Comparison of ENCODE assay signal across 13 cellular contexts in genomic region chr17:76196675-76197074, GRCh38. TPM values are rescaled to one million over a fixed set of nuclear protein-coding genes. Genes with fewer than 3 reads are reported as not detected.
DNase-seq lines count a peak whose midpoint lies in the region; ATAC-seq and TF ChIP-seq lines count a peak whose summit lies in the region.
"Had no signal": no experiment of that assay in that cellular context is flagged by ENCODE, and none has a peak within 500 bp of the region (broad histone marks: within the 10 kb centered on the region; RNA-seq: fewer than 3 reads in every experiment).

No MANE protein-coding gene starts in this region.

- TF ChIP-seq POLR2A in sigmoid colon (IDR thresholded peaks at IDR 0.05), result no peak

- H4K20me1 ChIP-seq in BLaER1 treated with 17β-estradiol and CSF1 and Interleukin-3, amounts not matched to agents 10 nM and 100 nM, result no peaks in the 10 kb centered on the region

- ATAC-seq in GM19351 (IDR thresholded peaks at IDR 0.05; ENCODE audit: unreplicated experiment) (no peak), HG02970 (IDR thresholded peaks at IDR 0.05; ENCODE audit: low FRiP score, unreplicated experiment) (no peak)
- ATAC-seq: GM23338 had no signal

- no peak overlapping the region; a peak in 1 of 20 replicates for H3K4me3 ChIP-seq in BLaER1 treated with 17β-estradiol and CSF1 and Interleukin-3, amounts not matched to agents 10 nM and 100 nM
- no peak overlapping the region for H3K4me3 ChIP-seq in fibroblast of villous mesenchyme (ENCODE audit: low read depth, low read length)
- H3K4me3 ChIP-seq in sigmoid colon, result no peak overlapping the region
- H3K4me3 ChIP-seq: GM23338 had no signal

- H3K9me3 ChIP-seq in BLaER1 treated with 17β-estradiol and CSF1 and Interleukin-3, amounts not matched to agents 10 nM and 100 nM (replicated peaks in 1 of 11), result no peaks in the 10 kb centered on the region
- no peaks in the 10 kb centered on the region for H3K9me3 ChIP-seq in sigmoid colon

- peak; percentile 37 to 84 (median 58) for TF ChIP-seq EP300 in sigmoid colon (IDR thresholded peaks at IDR 0.05)

- H3K36me3 ChIP-seq in BLaER1 treated with 17β-estradiol and CSF1 and Interleukin-3, amounts not matched to agents 10 nM and 100 nM, result no peaks in the 10 kb centered on the region
- no peaks in the 10 kb centered on the region for H3K36me3 ChIP-seq in sigmoid colon

- WGBS in sigmoid colon, 2 donors, result 78 to 86% methylated on average over 3 of the region's 3 CpGs

- CTCF ChIA-PET in RWPE1 (lab: Yijun Ruan, JAX), result interaction anchor here (0.6 to 1.3 kb wide), 3 partner anchors 13 to 83 kb away, joined by 4 to 5 read pairs (median 4); no protein-coding TSS in a partner anchor

- intact Hi-C loops in sigmoid colon (cut with DNase I), result no loop called here

- TF ChIP-seq CTCF in fibroblast of villous mesenchyme (IDR thresholded peaks at IDR 0.05; ENCODE audit: insufficient read depth, low read depth, low read length) (no peak), sigmoid colon (IDR thresholded peaks at IDR 0.05) (no peak), RWPE1 (conservative IDR thresholded peaks at IDR 0.05; ENCODE audit: low read depth) (no peak)

- H3K4me2 ChIP-seq in BLaER1 treated with 17β-estradiol and CSF1 and Interleukin-3, amounts not matched to agents 10 nM and 100 nM, result peak overlapping the region; percentile 23 to 92 (median 83)
- H3K4me2 ChIP-seq: GM23338 had no signal

- H3K27me3 ChIP-seq in BLaER1 treated with 17β-estradiol and CSF1 and Interleukin-3, amounts not matched to agents 10 nM and 100 nM, result no peaks in the 10 kb centered on the region
- no peaks in the 10 kb centered on the region for H3K27me3 ChIP-seq in sigmoid colon

- DNase-seq in NCI-H1694 (lab: John Stamatoyannopoulos, UW), result peak; percentile 53
- DNase-seq in fibroblast of villous mesenchyme (ENCODE audit: low read depth), result peak; percentile 13
- DNase-seq in sigmoid colon, result peak; percentile 88
- no peak for DNase-seq in RWPE1 (ENCODE audit: low spot score)
- DNase-seq in NCI-H524 treated with DMSO at 0.1 percent for 48 hours (lab: John Stamatoyannopoulos, UW), result no peak
- DNase-seq: activated naive CD4-positive, alpha-beta T cell treated with anti-CD3 and anti-CD28 coated beads, Interleukin-2, amount 10 ng/mL, durations not matched to agents 7 days and 5 days; dermis blood vessel endothelial cell; NCI-H1417; SW 1271 had no signal

- H3K9ac ChIP-seq in BLaER1 treated with 17β-estradiol and CSF1 and Interleukin-3, amounts not matched to agents 10 nM and 100 nM, result peak overlapping the region in 2 of 11 experiments; percentile 12 to 34; a peak in 2 of 22 replicates

- POLR2A ChIA-PET in RWPE1 (lab: Yijun Ruan, JAX; ENCODE audit: low non-redundant PET), result no interaction called here

- peaks cover 14 to 62% (median 36%) of the 10 kb centered on the region in 10 experiments; a peak in 19 of 20 replicates for H3K4me1 ChIP-seq in BLaER1 treated with 17β-estradiol and CSF1 and Interleukin-3, amounts not matched to agents 10 nM and 100 nM
- peaks cover 0 to 12% (median 7%) of the 10 kb centered on the region in 4 donors for H3K4me1 ChIP-seq in sigmoid colon

- peak overlapping the region in 7 of 11 experiments; percentile 34 to 64 (median 38); a peak in 11 of 22 replicates for H3K27ac ChIP-seq in BLaER1 treated with 17β-estradiol and CSF1 and Interleukin-3, amounts not matched to agents 10 nM and 100 nM
- H3K27ac ChIP-seq in sigmoid colon (peak overlapping the region in 2 of 4 donors; percentile 1 to 49), RWPE1 (no peak overlapping the region)

RNA-seq across cellular contexts. Expression of gene RNF157, which starts 43.6 kb away (rescaled TPM):
- total RNA-seq in fibroblast of villous mesenchyme, result 4.7 and 10.0 TPM in 2 replicates
- 1 to 10 TPM; 3.1 to 9.1 (median 4.5) TPM for total RNA-seq in sigmoid colon
- 10 to 100 TPM in 2 of 3 donors, 1 to 10 TPM in 1; 6.0 to 29.5 (median 10.9) TPM for polyA plus RNA-seq in sigmoid colon

RNA-seq across cellular contexts. Expression of gene FOXJ1, which starts 55.6 kb away (rescaled TPM):
- total RNA-seq in fibroblast of villous mesenchyme (not detected in 2 replicates), sigmoid colon (under 1 TPM in 1 of 4 donors, not detected in 3; 0.14 TPM)
- polyA plus RNA-seq in sigmoid colon, result 1 to 10 TPM in 1 of 3 donors, under 1 TPM in 2; 0.23 to 2.3 (median 0.60) TPM
- total RNA-seq: dermis blood vessel endothelial cell had no signal

Comparison
In these comparisons a context has a peak if more than half of its experiments do, and no peak if none do; other contexts are left out.
1. DNase-seq: peak in NCI-H1694 (single experiment), fibroblast of villous mesenchyme (single experiment) and sigmoid colon (single experiment); none in RWPE1 (single experiment) and NCI-H524 treated with DMSO at 0.1 percent for 48 hours (single experiment).